Comparison of ENCODE assay signal across 1 cellular context in genomic region chr1:33181038-33181861, GRCh38.
TF ChIP-seq lines count a peak whose summit lies in the region.

No MANE protein-coding gene starts in this region.

TF ChIP-seq in HEK293, 187 proteins besides CTCF, POLR2A, EP300 and RAD21 (continued from another document and continues in another):
- TF ChIP-seq ZNF639 (tag by site-specific recombination; IDR thresholded peaks at IDR 0.05) (no peak), ZNF132 (tag by site-specific recombination; IDR thresholded peaks at IDR 0.05; ENCODE audit: borderline replicate concordance) (no peak), REPIN1 (tag by site-specific recombination; IDR thresholded peaks at IDR 0.05; ENCODE audit: low read depth) (no peak), ZNF426 (tag by site-specific recombination; IDR thresholded peaks at IDR 0.05) (no peak), ZNF677 (tag by site-specific recombination; IDR thresholded peaks at IDR 0.05) (no peak), ZNF362 (tag by site-specific recombination; IDR thresholded peaks at IDR 0.05) (no peak), SETDB1 (IDR thresholded peaks at IDR 0.05; ENCODE audit: insufficient read length, low read length) (no peak), GLIS1 (tag by site-specific recombination; IDR thresholded peaks at IDR 0.05) (no peak), ZNF391 (tag by site-specific recombination; IDR thresholded peaks at IDR 0.05; ENCODE audit: borderline replicate concordance, low read depth) (no peak), ZNF621 (tag by site-specific recombination; IDR thresholded peaks at IDR 0.05) (no peak), SCRT2 (tag by site-specific recombination; IDR thresholded peaks at IDR 0.05) (peak; percentile 89), ZBTB21 (tag by site-specific recombination; IDR thresholded peaks at IDR 0.05) (no peak), ZBTB8A (tag by site-specific recombination; IDR thresholded peaks at IDR 0.05) (peak; percentile 78), YY2 (tag by site-specific recombination; IDR thresholded peaks at IDR 0.05) (peak; percentile 46; the same call in 1 of the 2 replicates), PRDM6 (tag by site-specific recombination; IDR thresholded peaks at IDR 0.05) (no peak), ZNF157 (tag by site-specific recombination; IDR thresholded peaks at IDR 0.05) (no peak), KLF7 (tag by site-specific recombination; IDR thresholded peaks at IDR 0.05; ENCODE audit: borderline replicate concordance) (no peak), ZNF585B (tag by site-specific recombination; IDR thresholded peaks at IDR 0.05) (no peak), ZNF138 (tag by site-specific recombination; IDR thresholded peaks at IDR 0.05; ENCODE audit: borderline replicate concordance) (no peak), ZFP69B (tag by site-specific recombination; IDR thresholded peaks at IDR 0.05) (peak; percentile 32; the same call in 1 of the 2 replicates), ZNF121 (tag by site-specific recombination; IDR thresholded peaks at IDR 0.05) (peak; percentile 52), ZNF239 (tag by site-specific recombination; IDR thresholded peaks at IDR 0.05) (0 out of 2 replicates have a peak, but pooled peaks have one; percentile 12), ZFP37 (tag by site-specific recombination; IDR thresholded peaks at IDR 0.05) (no peak), PBX3 (CRISPR knock-in tag; IDR thresholded peaks at IDR 0.05) (peak; percentile 58), ZNF10 (tag by site-specific recombination; IDR thresholded peaks at IDR 0.05) (peak; percentile 43; the same call in 1 of the 2 replicates), ZBTB49 (tag by site-specific recombination; IDR thresholded peaks at IDR 0.05; ENCODE audit: low read depth) (no peak), TRIM28 (IDR thresholded peaks at IDR 0.05; ENCODE audit: borderline replicate concordance, low read length) (no peak), ZNF626 (tag by site-specific recombination; IDR thresholded peaks at IDR 0.05) (no peak), YY1 (tag by site-specific recombination; IDR thresholded peaks at IDR 0.05) (peak; percentile 36; the same call in 1 of the 2 replicates), ZNF692 (tag by site-specific recombination; IDR thresholded peaks at IDR 0.05) (peak; percentile 36; the same call in 1 of the 2 replicates), ZNF133 (tag by site-specific recombination; IDR thresholded peaks at IDR 0.05) (peak; percentile 12; the same call in 1 of the 2 replicates), HOXD13 (CRISPR knock-in tag; IDR thresholded peaks at IDR 0.05; ENCODE audit: borderline replicate concordance) (no peak), ZNF394 (tag by site-specific recombination; IDR thresholded peaks at IDR 0.05; ENCODE audit: borderline replicate concordance) (no peak; the same call in 1 of the 2 replicates), ZBTB1 (tag by site-specific recombination; IDR thresholded peaks at IDR 0.05) (no peak), ZNF549 (tag by site-specific recombination; IDR thresholded peaks at IDR 0.05) (no peak), INSM2 (tag by site-specific recombination; IDR thresholded peaks at IDR 0.05) (no peak), ZNF335 (tag by site-specific recombination; conservative IDR thresholded peaks at IDR 0.05) (peak; percentile 76), ZNF175 (tag by site-specific recombination; IDR thresholded peaks at IDR 0.05) (no peak), FEZF1 (tag by site-specific recombination; IDR thresholded peaks at IDR 0.05) (no peak), SALL2 (tag by site-specific recombination; IDR thresholded peaks at IDR 0.05; ENCODE audit: borderline replicate concordance) (no peak), PRDM10 (tag by site-specific recombination; IDR thresholded peaks at IDR 0.05) (no peak), ZNF26 (tag by site-specific recombination; IDR thresholded peaks at IDR 0.05) (no peak), ZNF473 (tag by site-specific recombination; IDR thresholded peaks at IDR 0.05) (no peak), ZSCAN4 (tag by site-specific recombination; IDR thresholded peaks at IDR 0.05) (no peak), ZFHX2 (tag by site-specific recombination; conservative IDR thresholded peaks at IDR 0.05) (0 out of 2 replicates have a peak, but pooled peaks have one; percentile 15), ZBTB48 (tag by site-specific recombination; IDR thresholded peaks at IDR 0.05) (peak; percentile 72), ZNF366 (tag by site-specific recombination; conservative IDR thresholded peaks at IDR 0.05) (no peak), ZNF214 (tag by site-specific recombination; IDR thresholded peaks at IDR 0.05; ENCODE audit: borderline replicate concordance) (no peak), BCL11B (tag by site-specific recombination; IDR thresholded peaks at IDR 0.05; ENCODE audit: low read depth) (no peak)
